In genomic region chr16:48385272-48385953, GRCh38 we compare ENCODE assay signal across 1 cellular context.
TF ChIP-seq lines count a peak whose summit lies in the region.

TSS of gene SIAH1 (minus strand) at chr16:48385413. CDS start at chr16:48362428, 22,985 bp downstream.

TF ChIP-seq in HepG2, 621 proteins besides CTCF, POLR2A, EP300 and RAD21 (continued from another document and continues in another):
- TF ChIP-seq, protein P1, sequence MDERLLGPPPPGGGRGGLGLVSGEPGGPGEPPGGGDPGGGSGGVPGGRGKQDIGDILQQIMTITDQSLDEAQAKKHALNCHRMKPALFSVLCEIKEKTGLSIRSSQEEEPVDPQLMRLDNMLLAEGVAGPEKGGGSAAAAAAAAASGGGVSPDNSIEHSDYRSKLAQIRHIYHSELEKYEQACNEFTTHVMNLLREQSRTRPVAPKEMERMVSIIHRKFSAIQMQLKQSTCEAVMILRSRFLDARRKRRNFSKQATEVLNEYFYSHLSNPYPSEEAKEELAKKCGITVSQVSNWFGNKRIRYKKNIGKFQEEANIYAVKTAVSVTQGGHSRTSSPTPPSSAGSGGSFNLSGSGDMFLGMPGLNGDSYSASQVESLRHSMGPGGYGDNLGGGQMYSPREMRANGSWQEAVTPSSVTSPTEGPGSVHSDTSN (CRISPR knock-in tag; IDR thresholded peaks at IDR 0.05) = no peak
- TF ChIP-seq IKZF5 (CRISPR knock-in tag; IDR thresholded peaks at IDR 0.05) (no peak), ZNF678 (CRISPR knock-in tag; IDR thresholded peaks at IDR 0.05) (no peak), ZSCAN31 (CRISPR knock-in tag; IDR thresholded peaks at IDR 0.05; ENCODE audit: low read depth) (peak; percentile 52; the same call in 1 of the 2 replicates), RFXAP (CRISPR knock-in tag; IDR thresholded peaks at IDR 0.05; ENCODE audit: borderline replicate concordance) (no peak), GMEB1 (CRISPR knock-in tag; IDR thresholded peaks at IDR 0.05; ENCODE audit: borderline replicate concordance) (peak; percentile 45; the same call in 1 of the 2 replicates), SNAPC4 (CRISPR knock-in tag; IDR thresholded peaks at IDR 0.05) (no peak), ZNF747 (CRISPR knock-in tag; IDR thresholded peaks at IDR 0.05; ENCODE audit: borderline replicate concordance) (peak; percentile 37), SP2 (CRISPR knock-in tag; IDR thresholded peaks at IDR 0.05) (peak; percentile 52; the same call in 1 of the 2 replicates), ZNF10 (CRISPR knock-in tag; IDR thresholded peaks at IDR 0.05; ENCODE audit: borderline replicate concordance, low read depth) (no peak), HOXA5 (CRISPR knock-in tag; IDR thresholded peaks at IDR 0.05) (no peak), ZNF30 (CRISPR knock-in tag; IDR thresholded peaks at IDR 0.05) (peak; percentile 72; the same call in 1 of the 2 replicates), ETV6 (CRISPR knock-in tag; conservative IDR thresholded peaks at IDR 0.05) (no peak; the same call in 1 of the 2 replicates), NFKBIZ (CRISPR knock-in tag; IDR thresholded peaks at IDR 0.05) (no peak), ZNF337 (CRISPR knock-in tag; IDR thresholded peaks at IDR 0.05; ENCODE audit: borderline replicate concordance, low read depth) (peak; percentile 21; the same call in 1 of the 2 replicates), ZNF207 (IDR thresholded peaks at IDR 0.05; ENCODE audit: borderline replicate concordance) (no peak), PATZ1 (CRISPR knock-in tag; IDR thresholded peaks at IDR 0.05) (peak; percentile 91), ZNF879 (CRISPR knock-in tag; IDR thresholded peaks at IDR 0.05) (peak; percentile 87; the same call in 1 of the 2 replicates), ZNF282 (IDR thresholded peaks at IDR 0.05; ENCODE audit: partially characterized antibody) (no peak), ZNF605 (CRISPR knock-in tag; IDR thresholded peaks at IDR 0.05) (no peak), ZNF160 (CRISPR knock-in tag; IDR thresholded peaks at IDR 0.05) (peak; percentile 71; the same call in 1 of the 2 replicates), HNF4G (IDR thresholded peaks at IDR 0.05; ENCODE audit: borderline replicate concordance, low read depth, low read length) (0 out of 2 replicates have a peak, but pooled peaks have one; percentile 5), HNF4G (CRISPR knock-in tag; IDR thresholded peaks at IDR 0.05; ENCODE audit: borderline replicate concordance, low read depth) (no peak), ZNF451 (CRISPR knock-in tag; IDR thresholded peaks at IDR 0.05) (peak; percentile 85; the same call in 1 of the 2 replicates), JUN (CRISPR knock-in tag; IDR thresholded peaks at IDR 0.05) (0 out of 2 replicates have a peak, but pooled peaks have one; percentile 26), GFI1 (CRISPR knock-in tag; IDR thresholded peaks at IDR 0.05; ENCODE audit: borderline replicate concordance) (no peak), BCL3 (CRISPR knock-in tag; IDR thresholded peaks at IDR 0.05) (peak; percentile 59; the same call in 1 of the 2 replicates), BRD4 (CRISPR knock-in tag; IDR thresholded peaks at IDR 0.05) (no peak), ZBED4 (CRISPR knock-in tag; IDR thresholded peaks at IDR 0.05; ENCODE audit: borderline replicate concordance) (no peak), NFIB (CRISPR knock-in tag; IDR thresholded peaks at IDR 0.05; ENCODE audit: borderline replicate concordance) (no peak), XBP1 (CRISPR knock-in tag; IDR thresholded peaks at IDR 0.05) (no peak), BATF2 (CRISPR knock-in tag; IDR thresholded peaks at IDR 0.05) (no peak; the same call in 1 of the 2 replicates)
- TF ChIP-seq, protein P2, sequence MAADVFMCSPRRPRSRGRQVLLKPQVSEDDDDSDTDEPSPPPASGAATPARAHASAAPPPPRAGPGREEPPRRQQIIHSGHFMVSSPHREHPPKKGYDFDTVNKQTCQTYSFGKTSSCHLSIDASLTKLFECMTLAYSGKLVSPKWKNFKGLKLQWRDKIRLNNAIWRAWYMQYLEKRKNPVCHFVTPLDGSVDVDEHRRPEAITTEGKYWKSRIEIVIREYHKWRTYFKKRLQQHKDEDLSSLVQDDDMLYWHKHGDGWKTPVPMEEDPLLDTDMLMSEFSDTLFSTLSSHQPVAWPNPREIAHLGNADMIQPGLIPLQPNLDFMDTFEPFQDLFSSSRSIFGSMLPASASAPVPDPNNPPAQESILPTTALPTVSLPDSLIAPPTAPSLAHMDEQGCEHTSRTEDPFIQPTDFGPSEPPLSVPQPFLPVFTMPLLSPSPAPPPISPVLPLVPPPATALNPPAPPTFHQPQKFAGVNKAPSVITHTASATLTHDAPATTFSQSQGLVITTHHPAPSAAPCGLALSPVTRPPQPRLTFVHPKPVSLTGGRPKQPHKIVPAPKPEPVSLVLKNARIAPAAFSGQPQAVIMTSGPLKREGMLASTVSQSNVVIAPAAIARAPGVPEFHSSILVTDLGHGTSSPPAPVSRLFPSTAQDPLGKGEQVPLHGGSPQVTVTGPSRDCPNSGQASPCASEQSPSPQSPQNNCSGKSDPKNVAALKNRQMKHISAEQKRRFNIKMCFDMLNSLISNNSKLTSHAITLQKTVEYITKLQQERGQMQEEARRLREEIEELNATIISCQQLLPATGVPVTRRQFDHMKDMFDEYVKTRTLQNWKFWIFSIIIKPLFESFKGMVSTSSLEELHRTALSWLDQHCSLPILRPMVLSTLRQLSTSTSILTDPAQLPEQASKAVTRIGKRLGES (CRISPR knock-in tag; IDR thresholded peaks at IDR 0.05; ENCODE audit: borderline replicate concordance) = no peak
- TF ChIP-seq, protein P3, sequence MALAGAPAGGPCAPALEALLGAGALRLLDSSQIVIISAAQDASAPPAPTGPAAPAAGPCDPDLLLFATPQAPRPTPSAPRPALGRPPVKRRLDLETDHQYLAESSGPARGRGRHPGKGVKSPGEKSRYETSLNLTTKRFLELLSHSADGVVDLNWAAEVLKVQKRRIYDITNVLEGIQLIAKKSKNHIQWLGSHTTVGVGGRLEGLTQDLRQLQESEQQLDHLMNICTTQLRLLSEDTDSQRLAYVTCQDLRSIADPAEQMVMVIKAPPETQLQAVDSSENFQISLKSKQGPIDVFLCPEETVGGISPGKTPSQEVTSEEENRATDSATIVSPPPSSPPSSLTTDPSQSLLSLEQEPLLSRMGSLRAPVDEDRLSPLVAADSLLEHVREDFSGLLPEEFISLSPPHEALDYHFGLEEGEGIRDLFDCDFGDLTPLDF (CRISPR knock-in tag; IDR thresholded peaks at IDR 0.05) = no peak; the same call in 1 of the 2 replicates
- TF ChIP-seq, protein P4, sequence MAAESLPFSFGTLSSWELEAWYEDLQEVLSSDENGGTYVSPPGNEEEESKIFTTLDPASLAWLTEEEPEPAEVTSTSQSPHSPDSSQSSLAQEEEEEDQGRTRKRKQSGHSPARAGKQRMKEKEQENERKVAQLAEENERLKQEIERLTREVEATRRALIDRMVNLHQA (CRISPR knock-in tag; IDR thresholded peaks at IDR 0.05) = no peak
